8 cellular contexts compared by ENCODE assay signal in genomic region chr1:39898648-39899603, GRCh38. TPM values are rescaled to one million over a fixed set of nuclear protein-coding genes. Genes with fewer than 3 reads are reported as not detected.
DNase-seq lines count a peak whose midpoint lies in the region; ATAC-seq and TF ChIP-seq lines count a peak whose summit lies in the region.

No MANE protein-coding gene starts in this region.

- TF ChIP-seq CTCF in endothelial cell (IDR thresholded peaks at IDR 0.05; ENCODE audit: unreplicated experiment), result no peak

- no peak overlapping the region for H3K9ac ChIP-seq in GM23248
- H3K9ac ChIP-seq in trophoblast cell (ENCODE audit: low read length), result no peak overlapping the region

- no peak overlapping the region for H2AK5ac ChIP-seq in trophoblast cell (ENCODE audit: low read length)

- H3K4me1 Mint-ChIP-seq in endothelial cell (ENCODE audit: unreplicated experiment), result peaks cover 35% of the 10 kb centered on the region

- no peak for ATAC-seq in GM18861 (IDR thresholded peaks at IDR 0.05; ENCODE audit: unreplicated experiment)
- ATAC-seq in GM18907 (IDR thresholded peaks at IDR 0.05; ENCODE audit: unreplicated experiment), result no peak
- no peak for ATAC-seq in GM18505 (IDR thresholded peaks at IDR 0.05; ENCODE audit: unreplicated experiment)

- peaks cover 21% of the 10 kb centered on the region for H3K27me3 Mint-ChIP-seq in endothelial cell (ENCODE audit: unreplicated experiment)

- in situ Hi-C loops in GM23248 (cut with MboI), result no loop called here

- no peak for TF ChIP-seq POLR2A in GM18505 (IDR thresholded peaks at IDR 0.05; ENCODE audit: borderline replicate concordance, extremely low read depth, insufficient read depth, insufficient read length)

- H3K79me1 ChIP-seq in trophoblast cell (ENCODE audit: low read length), result peaks cover 11% of the 10 kb centered on the region

- no peak overlapping the region for H3K4ac ChIP-seq in trophoblast cell (ENCODE audit: low read depth, low read length)

- H3K4me3 ChIP-seq in GM23248 (no peak overlapping the region), trophoblast cell (ENCODE audit: low read depth, low read length) (no peak overlapping the region)

- H3K79me2 ChIP-seq in GM23248 (ENCODE audit: insufficient read depth), result no peaks in the 10 kb centered on the region
- H3K79me2 ChIP-seq in trophoblast cell (ENCODE audit: control insufficient read depth, insufficient read depth, low read length, poor library complexity), result no peaks in the 10 kb centered on the region

- H3K27me3 ChIP-seq in GM23248 (replicated peaks; ENCODE audit: insufficient read depth), result peaks cover 27% of the 10 kb centered on the region
- peaks cover 9% of the 10 kb centered on the region for H3K27me3 ChIP-seq in trophoblast cell (ENCODE audit: insufficient read depth, low read length)

- no peak overlapping the region for H4K91ac ChIP-seq in trophoblast cell (ENCODE audit: low read depth, low read length)

- H3K9me3 ChIP-seq in GM23248 (ENCODE audit: low read depth) (no peaks in the 10 kb centered on the region), trophoblast cell (ENCODE audit: insufficient read depth, low read depth, low read length) (no peaks in the 10 kb centered on the region)

- H3K4me2 ChIP-seq in GM23248 (ENCODE audit: unreplicated experiment) (no peak overlapping the region), trophoblast cell (ENCODE audit: low read length) (no peak overlapping the region)

- no peak overlapping the region for H3K27ac ChIP-seq in GM23248
- no peak overlapping the region for H3K27ac ChIP-seq in trophoblast cell (ENCODE audit: low read depth, low read length)

- no peaks in the 10 kb centered on the region for H4K20me1 ChIP-seq in GM23248 (ENCODE audit: insufficient read depth)

- peaks cover 9% of the 10 kb centered on the region for H3K36me3 Mint-ChIP-seq in endothelial cell (ENCODE audit: low read depth, unreplicated experiment)

- no peak overlapping the region for H3K23ac ChIP-seq in trophoblast cell (ENCODE audit: low read length)

- H4K8ac ChIP-seq in trophoblast cell (ENCODE audit: low read depth, low read length), result peak overlapping the region; percentile 65

- H3K14ac ChIP-seq in trophoblast cell (ENCODE audit: low read length), result no peak overlapping the region

- DNase-seq in GM23248 (peak; percentile 27), NCI-H446 (lab: John Stamatoyannopoulos, UW) (peak; percentile 12 to 82), endothelial cell (ENCODE audit: low spot score) (peak; percentile 78), trophoblast cell (peak; percentile 33 to 70)
- DNase-seq in activated CD4-positive, alpha-beta T cell treated with anti-CD3 and anti-CD28 coated beads, Interleukin-2, amount 50 U/mL, for 1 hour, result no peak

- H3K4me3 Mint-ChIP-seq in endothelial cell (ENCODE audit: unreplicated experiment), result peak overlapping the region; percentile 85

- no peak overlapping the region for H2BK12ac ChIP-seq in trophoblast cell (ENCODE audit: low read length)

- H3K36me3 ChIP-seq in GM23248 (ENCODE audit: low read depth), result no peaks in the 10 kb centered on the region
- H3K36me3 ChIP-seq in trophoblast cell (ENCODE audit: control insufficient read depth in 1 of 2, insufficient read depth in 2 of 2, low read length in 2 of 2), result no peaks in the 10 kb centered on the region

- H3K9me3 Mint-ChIP-seq in endothelial cell (ENCODE audit: unreplicated experiment), result no peaks in the 10 kb centered on the region

- H2BK5ac ChIP-seq in trophoblast cell (ENCODE audit: low read depth, low read length, poor library complexity), result no peak overlapping the region

- H3K27ac Mint-ChIP-seq in endothelial cell (ENCODE audit: unreplicated experiment), result no peak overlapping the region

- H2AFZ ChIP-seq in GM23248, result no peak overlapping the region
- H2AFZ ChIP-seq in trophoblast cell (ENCODE audit: insufficient read depth, low read length, poor library complexity), result peak overlapping the region; percentile 39

- no peaks in the 10 kb centered on the region for H3F3A ChIP-seq in GM23248 (ENCODE audit: insufficient read depth)

- no peak overlapping the region for H2BK120ac ChIP-seq in trophoblast cell (ENCODE audit: insufficient read depth, low read length, poor library complexity)

- H3K9me2 ChIP-seq in GM23248 (ENCODE audit: insufficient read depth), result no peaks in the 10 kb centered on the region

- 70 to 71% methylated on average over 14 of the region's 14 CpGs for WGBS in GM23248 (ENCODE audit: low coverage in 1 of 2, low lambda C conversion rate in 2 of 2, missing lambda C conversion rate in 2 of 2), 2 experiments
- WGBS in trophoblast cell (ENCODE audit: extremely low coverage, insufficient coverage, insufficient read length), result no CpG with 5 or more reads among the region's 14 CpGs

- no peak overlapping the region for H3K18ac ChIP-seq in trophoblast cell (ENCODE audit: low read length)

- H3K4me1 ChIP-seq in GM23248 (ENCODE audit: insufficient read depth), result peaks cover 15% of the 10 kb centered on the region
- peaks cover 18 to 21% of the 10 kb centered on the region in 2 experiments for H3K4me1 ChIP-seq in trophoblast cell (ENCODE audit: control insufficient read depth in 1 of 2, insufficient read depth in 2 of 2, low read length in 2 of 2)

- H4K12ac ChIP-seq in trophoblast cell (ENCODE audit: low read depth, low read length), result no peak overlapping the region

RNA-seq across cellular contexts. Expression of gene MYCL, which starts 2.8 kb away (rescaled TPM):
- 0.32 TPM in 1 of 2 replicates, not detected in the other for total RNA-seq in GM23248 (2014; rRNA removed; shearing (Covaris generic))
- polyA plus RNA-seq in GM23248 (2016; fragmentation: Nextera tagmentation; extraction: Ambion mirVana), result 0.34 TPM in 1 of 2 replicates, not detected in the other
- 20.1 TPM for total RNA-seq in endothelial cell (ENCODE audit: unreplicated experiment)
- polyA plus RNA-seq in trophoblast cell (2013), result 3.2 TPM in 2 replicates

RNA-seq across cellular contexts. Expression of gene TRIT1, which starts 15.6 kb away (rescaled TPM):
- total RNA-seq in GM23248 (2014; rRNA removed; shearing (Covaris generic)), result 17.1 and 25.8 TPM in 2 replicates
- polyA plus RNA-seq in GM23248 (2016; fragmentation: Nextera tagmentation; extraction: Ambion mirVana), result 16.2 and 16.9 TPM in 2 replicates
- total RNA-seq in endothelial cell (ENCODE audit: unreplicated experiment), result 16.1 TPM
- 15.3 and 15.4 TPM in 2 replicates for polyA plus RNA-seq in trophoblast cell (2013)

RNA-seq across cellular contexts. Expression of gene MFSD2A, which starts 56.0 kb away (rescaled TPM):
- 4.6 and 9.4 TPM in 2 replicates for total RNA-seq in GM23248 (2014; rRNA removed; shearing (Covaris generic))
- 4.2 and 5.4 TPM in 2 replicates for polyA plus RNA-seq in GM23248 (2016; fragmentation: Nextera tagmentation; extraction: Ambion mirVana)
- total RNA-seq in endothelial cell (ENCODE audit: unreplicated experiment), result 1.6 TPM
- polyA plus RNA-seq in trophoblast cell (2013), result 1.2 TPM in 2 replicates

Comparison
In these comparisons a context has a peak if more than half of its experiments do, and no peak if none do; other contexts are left out.
1. RNA of gene MYCL, which starts 2.8 kb away (total RNA-seq): 20.1 TPM in endothelial cell (single experiment); 0.32 TPM in GM23248; every median in the first group is over 10 times any median in the second.